In genomic region chr16:85245307-85246172, GRCh38 we compare ENCODE assay signal across 8 cellular contexts.
DNase-seq lines count a peak whose midpoint lies in the region; ATAC-seq, FAIRE-seq and TF ChIP-seq lines count a peak whose summit lies in the region.

No MANE protein-coding gene starts in this region.

- POLR2A ChIA-PET in naive thymus-derived CD4-positive, alpha-beta T cell (lab: Charles Lee), result interaction anchor here (0.6 kb wide), 1 partner anchor 235 kb away, joined by 4 read pairs; no protein-coding TSS in a partner anchor

- no peaks in the 10 kb centered on the region for H3K27me3 ChIP-seq in naive thymus-derived CD4-positive, alpha-beta T cell (ENCODE audit: control insufficient read depth in 2 of 2, insufficient read depth in 2 of 2, low read length in 2 of 2)
- H3K27me3 ChIP-seq in testis, result no peaks in the 10 kb centered on the region

- H3K4me1 ChIP-seq in naive thymus-derived CD4-positive, alpha-beta T cell (ENCODE audit: control insufficient read depth in 2 of 2, insufficient read depth in 2 of 2, low read length in 2 of 2), result no peaks in the 10 kb centered on the region
- peaks cover 6% of the 10 kb centered on the region for H3K4me1 ChIP-seq in testis

- no peaks in the 10 kb centered on the region for H3K36me3 Mint-ChIP-seq in naive thymus-derived CD4-positive, alpha-beta T cell

- CTCF ChIA-PET in naive thymus-derived CD4-positive, alpha-beta T cell (lab: Charles Lee), result interaction anchor here (0.6 to 1.5 kb wide), 4 partner anchors 11 to 868 kb away, joined by 3 to 6 read pairs (median 4); no protein-coding TSS in a partner anchor

- H3K4me1 Mint-ChIP-seq in naive thymus-derived CD4-positive, alpha-beta T cell, result peaks cover 2 to 6% (median 6%) of the 10 kb centered on the region in 7 donors

- in situ Hi-C loops in ACHN (cut with HindIII; ENCODE audit: low pct_ligation_motif_present, low pct_unique_long_range_greater_than_20kb, low sequenced_read_pairs), result no loop called here

- intact Hi-C loops in naive thymus-derived CD4-positive, alpha-beta T cell (cut with micrococcal nuclease), result no loop called here
- intact Hi-C loops in testis (cut with DNase I; ENCODE audit: low total_unique reads), result no loop called here

- H3K9me3 Mint-ChIP-seq in naive thymus-derived CD4-positive, alpha-beta T cell, result no peaks in the 10 kb centered on the region

- WGBS in testis, 2 donors, result 34 to 45% methylated on average over 19 to 24 of the region's 24 CpGs

- peak; percentile 84 for ATAC-seq in naive thymus-derived CD4-positive, alpha-beta T cell
- no peak for ATAC-seq in GM19397 (IDR thresholded peaks at IDR 0.05; ENCODE audit: unreplicated experiment)

- H3K27ac ChIP-seq in naive thymus-derived CD4-positive, alpha-beta T cell (ENCODE audit: low read depth, low read length), result no peak overlapping the region
- no peak overlapping the region for H3K27ac ChIP-seq in testis

- H3K4me3 ChIP-seq in naive thymus-derived CD4-positive, alpha-beta T cell (ENCODE audit: low read length), result no peak overlapping the region
- H3K4me3 ChIP-seq in testis, result no peak overlapping the region

- H3K27me3 Mint-ChIP-seq in naive thymus-derived CD4-positive, alpha-beta T cell, result peaks cover 3 to 16% (median 9%) of the 10 kb centered on the region in 5 donors

- peak; percentile 53 for FAIRE-seq in GM18507 (lab: Jason Lieb, UNC)

- TF ChIP-seq CTCF in testis (IDR thresholded peaks at IDR 0.05), result peak; percentile 66 to 88 (median 77)

- H3K27ac Mint-ChIP-seq in naive thymus-derived CD4-positive, alpha-beta T cell, result peak overlapping the region in 2 of 9 donors; percentile 17 to 27

- TF ChIP-seq POLR2A in testis (IDR thresholded peaks at IDR 0.05), result no peak

- no peaks in the 10 kb centered on the region for H3K36me3 ChIP-seq in naive thymus-derived CD4-positive, alpha-beta T cell (ENCODE audit: control insufficient read depth in 2 of 3, insufficient read depth in 3 of 3, low read length in 3 of 3)
- no peaks in the 10 kb centered on the region for H3K36me3 ChIP-seq in testis (ENCODE audit: low read depth, missing control alignments)

- H3K4me3 Mint-ChIP-seq in naive thymus-derived CD4-positive, alpha-beta T cell, result peak overlapping the region in 4 of 10 donors; percentile 33 to 54 (median 49)

- no peaks in the 10 kb centered on the region for H3K9me3 ChIP-seq in naive thymus-derived CD4-positive, alpha-beta T cell (ENCODE audit: control insufficient read depth in 2 of 3, low read length in 3 of 3)
- H3K9me3 ChIP-seq in testis, result no peaks in the 10 kb centered on the region

- DNase-seq in ACHN, result peak; percentile 64
- DNase-seq in GM18507 (ENCODE audit: extremely low spot score, insufficient read length, low read depth), result peak; percentile 37
- DNase-seq in NCI-H748 (lab: John Stamatoyannopoulos, UW; ENCODE audit: unreplicated experiment), result peak; percentile 60
- peak; percentile 74 for DNase-seq in activated CD8-positive, alpha-beta memory T cell treated with anti-CD3 and anti-CD28 coated beads for 24 hours
- peak; percentile 66 for DNase-seq in epidermal melanocyte (ENCODE audit: insufficient read length, low spot score)
- DNase-seq in naive thymus-derived CD4-positive, alpha-beta T cell, result peak; percentile 19 to 60 (median 54)
- peak; percentile 65 for DNase-seq in testis
